Comparison of ENCODE assay signal across 19 cellular contexts in the genomic region with DNA sequence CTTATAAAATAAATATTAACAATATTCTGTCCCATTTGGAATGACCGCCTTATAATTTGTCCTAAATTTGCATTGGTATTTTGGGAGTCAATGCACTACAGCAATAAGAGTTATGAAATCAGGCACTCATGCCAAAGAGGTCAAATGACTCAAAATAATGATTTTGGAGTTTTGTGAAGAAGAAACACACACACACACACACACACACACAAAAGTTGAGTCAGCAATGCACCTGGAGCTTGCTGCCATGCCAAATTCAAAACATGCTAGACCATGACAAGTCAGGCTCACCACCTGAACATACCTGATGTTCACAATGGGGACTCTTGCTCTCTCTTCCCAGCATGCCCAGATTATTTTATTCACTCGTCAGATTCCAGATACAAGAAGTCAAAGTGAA. TPM values are rescaled to one million over a fixed set of nuclear protein-coding genes. Genes with fewer than 3 reads are reported as not detected.
DNase-seq lines count a peak whose midpoint lies in the region; ATAC-seq, FAIRE-seq and TF ChIP-seq lines count a peak whose summit lies in the region.
"Had no signal": no experiment of that assay in that cellular context is flagged by ENCODE, and none has a peak within 500 bp of the region (broad histone marks: within the 10 kb centered on the region; RNA-seq: fewer than 3 reads in every experiment).

No MANE protein-coding gene starts in this region.

- no peaks in the 10 kb centered on the region for H3K4me1 Mint-ChIP-seq in stimulated activated naive B cell treated with anti-CD40 and anti-IgM and Interleukin-4, amounts not matched to agents 10 μg/mL and 1 μg/mL and 100 μg/mL, for 72 hours
- H3K4me1 Mint-ChIP-seq in activated CD4-positive, alpha-beta T cell treated with anti-CD3 and anti-CD28 coated beads, Interleukin-2, amount 10 ng/mL, durations not matched to agents 7 days and 5 days = no peaks in the 10 kb centered on the region
- H3K4me1 Mint-ChIP-seq: IgD-negative memory B cell had no signal

- H3K23ac ChIP-seq in H1 (ENCODE audit: insufficient read length) = no peak overlapping the region

- H3K4ac ChIP-seq in H1 (replicated peaks; ENCODE audit: insufficient read length, low read depth, low read length) = no peak overlapping the region

- H3K4me3 ChIP-seq in liver (ENCODE audit: low read depth in 1 of 3, low read length in 3 of 3) (no peak overlapping the region), HepG2 (replicated peaks in 1 of 3; ENCODE audit: insufficient read depth in 1 of 3, low read depth in 2 of 3, low read length in 3 of 3) (no peak overlapping the region), H1 (ENCODE audit: extremely low read depth in 1 of 4, insufficient read depth in 2 of 4, low read depth in 3 of 4, low read length in 4 of 4) (no peak overlapping the region), keratinocyte (ENCODE audit: control insufficient read depth in 2 of 3, extremely low read depth in 1 of 3, insufficient read depth in 2 of 3, low read depth in 1 of 3, low read length in 3 of 3) (no peak overlapping the region)

- H2BK12ac ChIP-seq in H1 (ENCODE audit: low read depth, low read length) = no peak overlapping the region

- H3K9me3 ChIP-seq in liver (ENCODE audit: control insufficient read depth in 4 of 4, low read length in 3 of 4) (no peaks in the 10 kb centered on the region), HepG2 (ENCODE audit: low read length) (no peaks in the 10 kb centered on the region), H1 (ENCODE audit: insufficient read depth in 2 of 2, low read depth in 1 of 2, low read length in 1 of 2) (no peaks in the 10 kb centered on the region), keratinocyte (ENCODE audit: control insufficient read depth, low read depth, low read length) (no peaks in the 10 kb centered on the region)

- ATAC-seq in HepG2 (no peak), GM21786 (IDR thresholded peaks at IDR 0.05; ENCODE audit: unreplicated experiment) (no peak)
- ATAC-seq in stimulated activated naive B cell treated with anti-CD40 and anti-IgM and Interleukin-4, amounts not matched to agents 10 μg/mL and 1 μg/mL and 100 μg/mL, for 72 hours (replicated peaks) = no peak

- no peak overlapping the region for H2AFZ ChIP-seq in HepG2 (ENCODE audit: low read length)
- H2AFZ ChIP-seq in H1 (ENCODE audit: low read length) = no peak overlapping the region
- H2AFZ ChIP-seq in keratinocyte (ENCODE audit: control insufficient read depth, low read length) = no peak overlapping the region

- CTCF ChIA-PET in HepG2 (lab: Yijun Ruan, JAX; ENCODE audit: low intra/inter-chr PET ratio, low total read pairs) = interaction anchor here (1.4 to 2.9 kb wide), 3 partner anchors 134 to 237 kb away, joined by 3 to 43 read pairs (median 16); no protein-coding TSS in a partner anchor
- CTCF ChIA-PET in H1 (lab: Charles Lee; ENCODE audit: partially characterized antibody) = interaction anchor here (0.6 to 3.5 kb wide), 7 partner anchors 38 to 178 kb away, joined by 3 to 22 read pairs (median 4); no protein-coding TSS in a partner anchor
- CTCF ChIA-PET in activated CD4-positive, alpha-beta T cell treated with anti-CD3 and anti-CD28 coated beads, Interleukin-2, amount 10 ng/mL, durations not matched to agents 7 days and 5 days (lab: Charles Lee) = no interaction called here

- FAIRE-seq in HepG2 (lab: Jason Lieb, UNC) (no peak), H1 (lab: Jason Lieb, UNC) (peak; percentile 24), keratinocyte (lab: Jason Lieb, UNC) (peak; percentile 9)
- FAIRE-seq: A204.1, GM12892, H54 had no signal

- no peak for DNase-seq in HepG2 (ENCODE audit: low spot score)
- no peak for DNase-seq in H1 (ENCODE audit: low read depth in 1 of 2, low spot score in 2 of 2)
- peak; percentile 1 for DNase-seq in keratinocyte (ENCODE audit: low read depth, low spot score)
- no peak for DNase-seq in stimulated activated naive B cell treated with anti-CD40 and anti-IgM and Interleukin-4, amounts not matched to agents 10 μg/mL and 1 μg/mL and 100 μg/mL, for 72 hours
- no peak for DNase-seq in Kasumi-1 (lab: John Stamatoyannopoulos, UW)
- DNase-seq in activated CD4-positive, alpha-beta T cell treated with anti-CD3 and anti-CD28 coated beads, Interleukin-2, amount 10 ng/mL, durations not matched to agents 7 days and 5 days = no peak
- DNase-seq: C1 segment of cervical spinal cord, NCI-H187, NCI-H345, NCI-H526, SIG-M5 had no signal

- no peak overlapping the region for H3K56ac ChIP-seq in H1 (replicated peaks; ENCODE audit: insufficient read length, low read depth, low read length)

- H3K18ac ChIP-seq in H1 (ENCODE audit: extremely low read depth, low read length) = no peak overlapping the region

- H3K27ac ChIP-seq in liver (ENCODE audit: low read depth in 1 of 2, low read length in 2 of 2) = no peak overlapping the region
- H3K27ac ChIP-seq in HepG2 (ENCODE audit: extremely low read length, insufficient read depth, low read length) = no peak overlapping the region
- no peak overlapping the region for H3K27ac ChIP-seq in H1 (ENCODE audit: low read depth, low read length)
- no peak overlapping the region for H3K27ac ChIP-seq in keratinocyte (ENCODE audit: control insufficient read depth, insufficient read depth, low read length)

- no peak overlapping the region for H2BK20ac ChIP-seq in H1 (ENCODE audit: low read length)

- 0 out of 2 replicates have a peak, but pooled peaks cover 1% of the 10 kb centered on the region for H3K23me2 ChIP-seq in H1 (ENCODE audit: low read depth, low read length)

- POLR2A ChIA-PET in HepG2 (lab: Yijun Ruan, JAX) = no interaction called here
- POLR2A ChIA-PET in H1 (lab: Charles Lee; ENCODE audit: partially characterized antibody) = interaction anchor here (0.9 to 1.3 kb wide), 2 partner anchors 55 to 57 kb away, joined by 3 read pairs; partner anchors contain the start of gene PROM1
- POLR2A ChIA-PET in activated CD4-positive, alpha-beta T cell treated with anti-CD3 and anti-CD28 coated beads, Interleukin-2, amount 10 ng/mL, durations not matched to agents 7 days and 5 days (lab: Charles Lee) = no interaction called here

- H3K27me3 ChIP-seq in liver (ENCODE audit: control insufficient read depth in 4 of 4, insufficient read depth in 4 of 4, low read length in 3 of 4) (no peaks in the 10 kb centered on the region), HepG2 (ENCODE audit: control insufficient read depth in 1 of 2, insufficient read depth in 2 of 2, low read length in 2 of 2) (no peaks in the 10 kb centered on the region), H1 (replicated peaks in 1 of 4; ENCODE audit: control insufficient read depth in 3 of 4, extremely low read depth in 1 of 4, insufficient read depth in 3 of 4, low read length in 3 of 4) (no peaks in the 10 kb centered on the region), keratinocyte (ENCODE audit: control insufficient read depth, extremely low read depth, insufficient read depth, low read length) (peaks cover 15% of the 10 kb centered on the region)

- H3K9ac ChIP-seq in liver (ENCODE audit: low read depth in 1 of 2, low read length in 2 of 2) = no peak overlapping the region
- no peak overlapping the region for H3K9ac ChIP-seq in HepG2 (ENCODE audit: insufficient read depth, low read depth, low read length)
- no peak overlapping the region for H3K9ac ChIP-seq in H1 (replicated peaks in 1 of 4; ENCODE audit: extremely low read depth in 1 of 4, low read depth in 3 of 4, low read length in 3 of 4)
- no peak overlapping the region for H3K9ac ChIP-seq in keratinocyte (ENCODE audit: control insufficient read depth, extremely low read depth, insufficient read depth, low read length)

- H3K9me3 Mint-ChIP-seq in stimulated activated naive B cell treated with anti-CD40 and anti-IgM and Interleukin-4, amounts not matched to agents 10 μg/mL and 1 μg/mL and 100 μg/mL, for 72 hours = no peaks in the 10 kb centered on the region
- no peaks in the 10 kb centered on the region for H3K9me3 Mint-ChIP-seq in activated CD4-positive, alpha-beta T cell treated with anti-CD3 and anti-CD28 coated beads, Interleukin-2, amount 10 ng/mL, durations not matched to agents 7 days and 5 days
- H3K9me3 Mint-ChIP-seq: IgD-negative memory B cell had no signal

- TF ChIP-seq RAD21 in liver (IDR thresholded peaks at IDR 0.05) (peak in 1 of 2 donors; percentile 15), HepG2 (CRISPR knock-in tag; IDR thresholded peaks at IDR 0.05) (no peak), H1 (IDR thresholded peaks at IDR 0.05 in 1 of 2, conservative IDR thresholded peaks at IDR 0.05 in 1 of 2; ENCODE audit: low read depth in 2 of 2, low read length in 2 of 2) (no peak)

- no peak overlapping the region for H3K4me3 Mint-ChIP-seq in stimulated activated naive B cell treated with anti-CD40 and anti-IgM and Interleukin-4, amounts not matched to agents 10 μg/mL and 1 μg/mL and 100 μg/mL, for 72 hours
- no peak overlapping the region for H3K4me3 Mint-ChIP-seq in activated CD4-positive, alpha-beta T cell treated with anti-CD3 and anti-CD28 coated beads, Interleukin-2, amount 10 ng/mL, durations not matched to agents 7 days and 5 days
- H3K4me3 Mint-ChIP-seq: IgD-negative memory B cell had no signal

- no peak overlapping the region for H2BK120ac ChIP-seq in H1 (replicated peaks; ENCODE audit: low read depth, low read length)

- no peak overlapping the region for H3K14ac ChIP-seq in H1 (ENCODE audit: insufficient read length)

- no peak for TF ChIP-seq CTCF in liver (IDR thresholded peaks at IDR 0.05; ENCODE audit: low read depth, low read length, missing input control)
- no peak for TF ChIP-seq CTCF in HepG2 (CRISPR knock-in tag; IDR thresholded peaks at IDR 0.05)
- no peak for TF ChIP-seq CTCF in H1 (IDR thresholded peaks at IDR 0.05; ENCODE audit: control extremely low read depth in 1 of 3, insufficient read depth in 1 of 3, low read depth in 1 of 3, low read length in 3 of 3)
- TF ChIP-seq CTCF in keratinocyte (optimal IDR thresholded peaks at IDR 0.05 in 1 of 3, IDR thresholded peaks at IDR 0.05 in 1 of 3, conservative IDR thresholded peaks at IDR 0.05 in 1 of 3; ENCODE audit: extremely low read depth in 1 of 3, insufficient read depth in 2 of 3, low read length in 3 of 3) = no peak

- no TSS peak for BruUV-seq in HepG2 (replicated peaks; lab: Mats Ljungman, UMichigan)

- H2BK5ac ChIP-seq in H1 (ENCODE audit: low read depth, low read length) = no peak overlapping the region

- H3K4me2 ChIP-seq in HepG2 (ENCODE audit: low read depth, low read length) = no peak overlapping the region
- H3K4me2 ChIP-seq in H1 (ENCODE audit: insufficient read depth in 1 of 2, low read depth in 2 of 2, low read length in 2 of 2) = no peak overlapping the region
- no peak overlapping the region for H3K4me2 ChIP-seq in keratinocyte (ENCODE audit: control insufficient read depth, extremely low read depth, insufficient read depth, low read depth, low read length)

- no peak overlapping the region for H4K91ac ChIP-seq in H1 (replicated peaks; ENCODE audit: insufficient read length, low read length)

- dilution Hi-C loops in keratinocyte (cut with MboI; ENCODE audit: extremely low pct_ligation_motif_present, low sequenced_read_pairs) = no loop called here

- H3K36me3 Mint-ChIP-seq in stimulated activated naive B cell treated with anti-CD40 and anti-IgM and Interleukin-4, amounts not matched to agents 10 μg/mL and 1 μg/mL and 100 μg/mL, for 72 hours = no peaks in the 10 kb centered on the region
- H3K36me3 Mint-ChIP-seq in activated CD4-positive, alpha-beta T cell treated with anti-CD3 and anti-CD28 coated beads, Interleukin-2, amount 10 ng/mL, durations not matched to agents 7 days and 5 days (ENCODE audit: low read depth) = no peaks in the 10 kb centered on the region
- H3K36me3 Mint-ChIP-seq: IgD-negative memory B cell had no signal

- no peak overlapping the region for H4K8ac ChIP-seq in H1 (ENCODE audit: extremely low read depth, insufficient read depth, low read length)

- H3K79me1 ChIP-seq in H1 (ENCODE audit: low read depth, low read length) = no peaks in the 10 kb centered on the region

- peak overlapping the region; percentile 44 for H3K27ac Mint-ChIP-seq in stimulated activated naive B cell treated with anti-CD40 and anti-IgM and Interleukin-4, amounts not matched to agents 10 μg/mL and 1 μg/mL and 100 μg/mL, for 72 hours
- no peak overlapping the region for H3K27ac Mint-ChIP-seq in activated CD4-positive, alpha-beta T cell treated with anti-CD3 and anti-CD28 coated beads, Interleukin-2, amount 10 ng/mL, durations not matched to agents 7 days and 5 days
- H3K27ac Mint-ChIP-seq: IgD-negative memory B cell had no signal

- H3K36me3 ChIP-seq in liver (ENCODE audit: control insufficient read depth in 4 of 4, insufficient read depth in 3 of 4, low read depth in 1 of 4, low read length in 3 of 4) (no peaks in the 10 kb centered on the region), HepG2 (replicated peaks in 1 of 2; ENCODE audit: control insufficient read depth in 1 of 2, insufficient read depth in 2 of 2, low read length in 2 of 2) (no peaks in the 10 kb centered on the region), H1 (ENCODE audit: control insufficient read depth in 2 of 4, insufficient read depth in 4 of 4, low read length in 3 of 4) (peaks cover 10 to 27% (median 22%) of the 10 kb centered on the region in 4 experiments; a peak in 7 of 8 replicates), keratinocyte (ENCODE audit: control insufficient read depth in 2 of 2, extremely low read depth in 1 of 2, insufficient read depth in 2 of 2, low read length in 2 of 2) (no peaks in the 10 kb centered on the region)

- H3K79me2 ChIP-seq in HepG2 (ENCODE audit: insufficient read depth, low read length) = no peaks in the 10 kb centered on the region
- no peaks in the 10 kb centered on the region for H3K79me2 ChIP-seq in H1 (ENCODE audit: control insufficient read depth in 1 of 2, insufficient read depth in 2 of 2, low read length in 2 of 2)
- H3K79me2 ChIP-seq in keratinocyte (ENCODE audit: control insufficient read depth, insufficient read depth, low read length) = no peaks in the 10 kb centered on the region

- 42% methylated on average over 2 of the region's 2 CpGs for WGBS in liver
- WGBS in HepG2 (ENCODE audit: low lambda C conversion rate) = 75% methylated on average over 2 of the region's 2 CpGs
- 95% methylated on average over 2 of the region's 2 CpGs; no CpG with 5 or more reads in 1 of the 2 experiments for WGBS in H1 (ENCODE audit: extremely low coverage in 1 of 2, insufficient coverage in 1 of 2, insufficient read length in 1 of 2, insufficient replicate concordance in 2 of 2, low coverage in 1 of 2, low lambda C conversion rate in 2 of 2, missing lambda C conversion rate in 1 of 2), 2 experiments

- TF ChIP-seq POLR2A in HepG2 (IDR thresholded peaks at IDR 0.05; ENCODE audit: insufficient read depth in 1 of 2, low read depth in 2 of 2, low read length in 2 of 2) = no peak
- no peak for TF ChIP-seq POLR2A in H1 (IDR thresholded peaks at IDR 0.05; ENCODE audit: control extremely low read depth in 1 of 2, low read depth in 2 of 2, low read length in 2 of 2)

- intact Hi-C loops in HepG2 (cut with micrococcal nuclease; ENCODE audit: unreplicated experiment) = loop anchor here (5.0 kb wide), 1 partner anchor 415 kb away; no protein-coding TSS in a partner anchor

- in situ Hi-C loops in HepG2 (cut with HindIII; ENCODE audit: extremely low pct_ligation_motif_present, low pct_unique_long_range_greater_than_20kb) = loop anchor here (5.0 kb wide), 2 partner anchors 175 to 240 kb away; no protein-coding TSS in a partner anchor

- H2AK5ac ChIP-seq in H1 (ENCODE audit: low read depth, low read length) = no peak overlapping the region

- H3K4me1 ChIP-seq in liver (ENCODE audit: control insufficient read depth in 4 of 4, insufficient read depth in 4 of 4, low read length in 3 of 4) (peaks cover 8 to 13% (median 11%) of the 10 kb centered on the region in 4 donors), HepG2 (ENCODE audit: insufficient read depth, low read length) (peaks cover 29% of the 10 kb centered on the region), H1 (replicated peaks in 1 of 4; ENCODE audit: control insufficient read depth in 3 of 4, insufficient read depth in 4 of 4, low read length in 3 of 4) (peaks cover 0 to 12% (median 7%) of the 10 kb centered on the region in 4 experiments; a peak in 4 of 7 replicates), keratinocyte (ENCODE audit: control insufficient read depth, extremely low read depth, insufficient read depth, low read length) (no peaks in the 10 kb centered on the region)

- no peaks in the 10 kb centered on the region for H3K27me3 Mint-ChIP-seq in stimulated activated naive B cell treated with anti-CD40 and anti-IgM and Interleukin-4, amounts not matched to agents 10 μg/mL and 1 μg/mL and 100 μg/mL, for 72 hours
- H3K27me3 Mint-ChIP-seq in activated CD4-positive, alpha-beta T cell treated with anti-CD3 and anti-CD28 coated beads, Interleukin-2, amount 10 ng/mL, durations not matched to agents 7 days and 5 days = peaks cover 4% of the 10 kb centered on the region

- H2BK15ac ChIP-seq in H1 (ENCODE audit: low read length) = no peak overlapping the region

- TF ChIP-seq EP300 in HepG2 (IDR thresholded peaks at IDR 0.05; ENCODE audit: low read depth in 2 of 2, low read length in 2 of 2) (no peak), HepG2 (CRISPR knock-in tag; IDR thresholded peaks at IDR 0.05; ENCODE audit: borderline replicate concordance) (no peak), H1 (IDR thresholded peaks at IDR 0.05; ENCODE audit: borderline replicate concordance in 1 of 2, low read depth in 2 of 2, low read length in 2 of 2) (no peak)

- H4K20me1 ChIP-seq in HepG2 (ENCODE audit: insufficient read depth, low read length) = no peaks in the 10 kb centered on the region
- H4K20me1 ChIP-seq in H1 (replicated peaks in 1 of 2; ENCODE audit: control insufficient read depth in 1 of 2, insufficient read depth in 2 of 2, low read length in 2 of 2) = peaks cover 0 to 3% of the 10 kb centered on the region in 2 experiments
- no peaks in the 10 kb centered on the region for H4K20me1 ChIP-seq in keratinocyte (ENCODE audit: control insufficient read depth, extremely low read depth, insufficient read depth, low read length)

- H4K5ac ChIP-seq in H1 (ENCODE audit: insufficient read length, low read depth, low read length) = no peak overlapping the region

- H3K9me1 ChIP-seq in keratinocyte (ENCODE audit: control insufficient read depth, extremely low read depth, insufficient read depth, low read length) = no peaks in the 10 kb centered on the region

RNA-seq across cellular contexts. Expression of gene PROM1, which starts 56.7 kb away (rescaled TPM):
- total RNA-seq in liver (1 to 10 TPM; 3.8 to 5.2 TPM), HepG2 (2016; rRNA removed; fragmentation: Illumina TruSeq; extraction: Trizol) (2.5 and 3.9 TPM in 2 replicates)
- polyA plus RNA-seq in liver (1 to 10 TPM; 1.2 to 3.6 TPM), HepG2 (2011; rRNA removed) (13.6 and 16.4 TPM in 2 replicates), H1 (2011; rRNA removed) (23.2 and 36.0 TPM in 2 replicates), keratinocyte (not detected in 3 replicates)
- total RNA-seq in HepG2 (2016; cell fraction: cytosol; rRNA removed; fragmentation: Illumina TruSeq; extraction: Trizol; ENCODE audit: low read depth) = 0.71 and 0.91 TPM in 2 replicates
- 2.1 and 4.2 TPM in 2 replicates for total RNA-seq in HepG2 (2016; cell fraction: insoluble cytoplasmic fraction; rRNA removed; fragmentation: Illumina TruSeq; extraction: Trizol)
- total RNA-seq in HepG2 (2016; cell fraction: membrane; rRNA removed; fragmentation: Illumina TruSeq; extraction: Trizol) = 1.1 and 2.6 TPM in 2 replicates
- 5.8 and 6.2 TPM in 2 replicates for total RNA-seq in HepG2 (2016; cell fraction: nucleus; rRNA removed; fragmentation: Illumina TruSeq; extraction: Trizol)
- polyA plus RNA-seq in HepG2 (2011; cell fraction: cytosol; rRNA removed) = 8.3 and 8.9 TPM in 2 replicates
- 14.6 and 16.3 TPM in 2 replicates for polyA plus RNA-seq in HepG2 (2011; cell fraction: nucleus; rRNA removed)
- polyA plus RNA-seq in HepG2 (2012) = 9.3 and 15.5 TPM in 2 replicates
- 0.25 and 0.31 TPM in 2 replicates for polyA plus RNA-seq in HepG2 (2016; cell fraction: cytosol; fragmentation: Illumina TruSeq; extraction: Trizol; ENCODE audit: low read depth)
- polyA plus RNA-seq in HepG2 (2016; cell fraction: insoluble cytoplasmic fraction; fragmentation: Illumina TruSeq; extraction: Trizol; ENCODE audit: low read depth) = 1.6 and 2.1 TPM in 2 replicates
- 0.47 and 0.64 TPM in 2 replicates for polyA plus RNA-seq in HepG2 (2016; cell fraction: membrane; fragmentation: Illumina TruSeq; extraction: Trizol; ENCODE audit: low read depth)
- polyA plus RNA-seq in HepG2 (2016; cell fraction: nucleus; fragmentation: Illumina TruSeq; extraction: Trizol; ENCODE audit: insufficient read depth, low read depth) = 5.4 and 6.6 TPM in 2 replicates
- polyA minus RNA-seq in HepG2 (2011; rRNA and poly(A)+ RNA removed; ENCODE audit: low replicate concordance) = 1.3 and 25.2 TPM in 2 replicates
- polyA minus RNA-seq in HepG2 (2011; cell fraction: cytosol; rRNA and poly(A)+ RNA removed) = 11.4 and 13.4 TPM in 2 replicates
- polyA minus RNA-seq in HepG2 (2011; cell fraction: nucleus; rRNA and poly(A)+ RNA removed) = 14.5 and 16.9 TPM in 2 replicates
- 59.7 and 65.4 TPM in 2 replicates for total RNA-seq in H1 (2021; fragmentation: NEBNext Ultra II Directional; extraction: Animal tissue kit (Norgen Biotek cat#: 25700))
- polyA plus RNA-seq in H1 (2011; cell fraction: cytosol; rRNA removed) = 32.2 TPM
- 47.8 TPM for polyA plus RNA-seq in H1 (2011; cell fraction: nucleus; rRNA removed)
- 40.2 to 83.8 TPM (median 52.7 TPM) in 4 replicates for polyA plus RNA-seq in H1 (2012, experiment 1 of 2)
- 4.4 TPM for polyA plus RNA-seq in H1 (2012, experiment 2 of 2)
- polyA plus RNA-seq in H1 (2013, experiment 1 of 2) = 88.1 TPM
- 87.0 TPM for polyA plus RNA-seq in H1 (2013, experiment 2 of 2)
- polyA minus RNA-seq in H1 (2011; rRNA and poly(A)+ RNA removed) = 108 and 183 TPM in 2 replicates
- polyA minus RNA-seq in H1 (2011; cell fraction: cytosol; rRNA and poly(A)+ RNA removed) = 50.2 TPM
- 68.7 TPM for polyA minus RNA-seq in H1 (2011; cell fraction: nucleus; rRNA and poly(A)+ RNA removed)
- not detected for polyA plus RNA-seq in keratinocyte (2011; ENCODE audit: low read depth)
- polyA plus RNA-seq in keratinocyte (2011; cell fraction: cytosol; rRNA removed) = not detected in 2 replicates
- 0.06 TPM in 1 of 2 replicates, not detected in the other for polyA plus RNA-seq in keratinocyte (2011; cell fraction: nucleus; rRNA removed)
- 0.44 TPM in 1 of 2 replicates, not detected in the other for polyA plus RNA-seq in keratinocyte (2012; ENCODE audit: low replicate concordance)
- not detected in 3 replicates for polyA minus RNA-seq in keratinocyte
- not detected for polyA minus RNA-seq in keratinocyte (2011; cell fraction: cytosol; rRNA and poly(A)+ RNA removed)
- not detected in 2 replicates for polyA minus RNA-seq in keratinocyte (2011; cell fraction: nucleus; rRNA and poly(A)+ RNA removed)
- total RNA-seq in activated CD4-positive, alpha-beta T cell treated with anti-CD3 and anti-CD28 coated beads, Interleukin-2, amount 10 ng/mL, durations not matched to agents 7 days and 5 days = not detected
- total RNA-seq: LHCN-M2, OCI-LY7 had no signal
- polyA plus RNA-seq: IgD-negative memory B cell had no signal
